In the genomic region with DNA sequence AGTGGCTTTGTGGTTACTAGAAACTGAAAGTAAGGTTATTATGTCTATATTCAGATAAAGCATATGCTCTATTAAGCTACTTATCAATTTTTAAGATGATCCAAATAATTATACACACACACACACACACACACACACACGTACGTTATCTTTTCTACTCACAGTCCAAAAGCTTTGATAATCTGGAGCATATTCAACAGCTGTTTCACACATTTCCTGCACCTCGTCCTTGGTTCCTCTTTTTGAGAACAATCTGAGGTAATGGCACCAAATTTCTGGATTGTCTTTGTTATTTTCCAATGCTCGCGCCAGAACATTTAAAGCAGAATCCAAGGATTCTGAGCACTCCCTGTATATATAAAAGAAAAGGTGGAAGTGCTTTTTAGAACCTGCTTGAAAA, we compare ENCODE assay signal across 9 cellular contexts. TPM values are rescaled to one million over a fixed set of nuclear protein-coding genes. Genes with fewer than 3 reads are reported as not detected.
DNase-seq lines count a peak whose midpoint lies in the region; ATAC-seq, FAIRE-seq and TF ChIP-seq lines count a peak whose summit lies in the region.
"Had no signal": no experiment of that assay in that cellular context is flagged by ENCODE, and none has a peak within 500 bp of the region (broad histone marks: within the 10 kb centered on the region; RNA-seq: fewer than 3 reads in every experiment).

No MANE protein-coding gene starts in this region.

- TF ChIP-seq POLR2A in GM12878 (IDR thresholded peaks at IDR 0.05; ENCODE audit: low read depth, low read length) (no peak), prostate gland (IDR thresholded peaks at IDR 0.05) (no peak)

- H3K9me3 ChIP-seq in CD4-positive, alpha-beta T cell (ENCODE audit: control insufficient read depth, low read length), result no peaks in the 10 kb centered on the region
- no peaks in the 10 kb centered on the region for H3K9me3 ChIP-seq in GM12878 (replicated peaks; ENCODE audit: control insufficient read depth, insufficient read depth, low read length)
- no peaks in the 10 kb centered on the region for H3K9me3 ChIP-seq in prostate gland

- H3K4me2 ChIP-seq in GM12878 (ENCODE audit: control insufficient read depth, insufficient read depth), result no peak overlapping the region

- CTCF ChIA-PET in CD4-positive, alpha-beta T cell (lab: Charles Lee), result interaction anchor here (1.1 kb wide), 1 partner anchor 44 kb away, joined by 3 read pairs; no protein-coding TSS in a partner anchor
- CTCF ChIA-PET in GM12878 (lab: Yijun Ruan, JAX), result interaction anchor here (1.0 to 4.3 kb wide), 4 partner anchors 10 to 266 kb away, joined by 3 to 44 read pairs (median 8); no protein-coding TSS in a partner anchor

- 39% methylated on average over 5 of the region's 5 CpGs for WGBS in GM12878 (ENCODE audit: insufficient coverage, insufficient replicate concordance, low lambda C conversion rate, missing lambda C conversion rate)
- WGBS in prostate gland, result 62% methylated on average over 5 of the region's 5 CpGs

- H3K9ac ChIP-seq in GM12878 (ENCODE audit: control insufficient read depth, insufficient read depth, low read length), result no peak overlapping the region

- intact Hi-C loops in CD4-positive, alpha-beta T cell (cut with DNase I, micrococcal nuclease), result no loop called here
- intact Hi-C loops in GM12878 (cut with micrococcal nuclease; ENCODE audit: unreplicated experiment) (no loop called here), head of caudate nucleus (cut with DNase I) (no loop called here), prostate gland (cut with DNase I) (no loop called here)

- H3K4me3 ChIP-seq in GM12878, result no peak overlapping the region
- H3K4me3 ChIP-seq in prostate gland, result no peak overlapping the region

- no peaks in the 10 kb centered on the region for H3K4me1 ChIP-seq in GM12878 (ENCODE audit: control insufficient read depth, insufficient read depth, low read length)
- H3K4me1 ChIP-seq in prostate gland (replicated peaks), result no peaks in the 10 kb centered on the region

- no peak for TF ChIP-seq RAD21 in GM12878 (IDR thresholded peaks at IDR 0.05; ENCODE audit: insufficient read depth, low read depth, low read length)

- BruUV-seq in GM12878 (replicated peaks; lab: Mats Ljungman, UMichigan), result no TSS peak

- no peak for TF ChIP-seq CTCF in CD4-positive, alpha-beta T cell (IDR thresholded peaks at IDR 0.05)
- no peak for TF ChIP-seq CTCF in GM12878 (IDR thresholded peaks at IDR 0.05 in 2 of 3, conservative IDR thresholded peaks at IDR 0.05 in 1 of 3; ENCODE audit: control insufficient read depth in 2 of 3, extremely low read depth in 1 of 3, insufficient read depth in 1 of 3, low read depth in 3 of 3, low read length in 3 of 3)
- no peak for TF ChIP-seq CTCF in prostate gland (IDR thresholded peaks at IDR 0.05)

- peaks cover 97% of the 10 kb centered on the region for H3K36me3 Mint-ChIP-seq in CD4-positive, alpha-beta T cell (ENCODE audit: low read depth)

- H3K27ac Mint-ChIP-seq in CD4-positive, alpha-beta T cell, result peak overlapping the region; percentile 34

- RAD21 ChIA-PET in GM12878 (lab: Charles Lee; ENCODE audit: unreplicated experiment), result interaction anchor here (0.9 to 3.5 kb wide), 4 partner anchors 10 to 121 kb away, joined by 3 to 26 read pairs (median 6); a partner anchor contains a TSS

- H3K4me3 Mint-ChIP-seq in CD4-positive, alpha-beta T cell, result no peak overlapping the region

- no peak for TF ChIP-seq EP300 in GM12878 (IDR thresholded peaks at IDR 0.05; ENCODE audit: borderline replicate concordance in 1 of 2, control insufficient read depth in 1 of 2, low read depth in 2 of 2, low read length in 2 of 2)

- H3K4me1 Mint-ChIP-seq in CD4-positive, alpha-beta T cell (ENCODE audit: low read depth), result peaks cover 28% of the 10 kb centered on the region

- no peak overlapping the region for H2AFZ ChIP-seq in GM12878 (ENCODE audit: control insufficient read depth, low read depth, low read length)

- H3K36me3 ChIP-seq in GM12878 (ENCODE audit: control insufficient read depth in 2 of 2, insufficient read depth in 2 of 2, low read length in 1 of 2), result peaks cover 3 to 49% of the 10 kb centered on the region in 2 experiments
- peaks cover 0 to 4% of the 10 kb centered on the region in 2 donors for H3K36me3 ChIP-seq in prostate gland

- in situ Hi-C loops in GM12878 (cut with MboI), result no loop called here

- no peaks in the 10 kb centered on the region for H4K20me1 ChIP-seq in GM12878 (ENCODE audit: control insufficient read depth, insufficient read depth)

- SMC1A ChIA-PET in GM12878 (lab: Charles Lee; ENCODE audit: uncharacterized antibody, unreplicated experiment), result interaction anchor here (1.0 to 2.4 kb wide), 7 partner anchors 9 to 122 kb away, joined by 3 to 20 read pairs (median 4); no protein-coding TSS in a partner anchor

- FAIRE-seq in GM12878 (lab: Jason Lieb, UNC), result peak; percentile 89

- POLR2A ChIA-PET in CD4-positive, alpha-beta T cell (lab: Charles Lee), result interaction anchor here (3.0 kb wide), 1 partner anchor 38 kb away, joined by 16 read pairs; a partner anchor contains a TSS
- POLR2A ChIA-PET in GM12878 (lab: Charles Lee), result interaction anchor here (0.8 kb wide), 1 partner anchor 19 kb away, joined by 3 read pairs; no protein-coding TSS in a partner anchor

- no peak for ATAC-seq in CD4-positive, alpha-beta T cell (ENCODE audit: poor library complexity)
- ATAC-seq in GM19023 (IDR thresholded peaks at IDR 0.05; ENCODE audit: unreplicated experiment), result peak; percentile 64
- ATAC-seq in HG03469 (IDR thresholded peaks at IDR 0.05; ENCODE audit: unreplicated experiment), result peak; percentile 66
- ATAC-seq in GM12878, result peak; percentile 84

- H3K27ac ChIP-seq in CD4-positive, alpha-beta T cell (ENCODE audit: low read depth, low read length), result no peak overlapping the region
- H3K27ac ChIP-seq in GM12878 (ENCODE audit: control insufficient read depth, insufficient read depth) (no peak overlapping the region), prostate gland (no peak overlapping the region)

- no peaks in the 10 kb centered on the region for H3K79me2 ChIP-seq in GM12878 (ENCODE audit: control insufficient read depth, insufficient read depth, low read length)

- no peaks in the 10 kb centered on the region for H3K27me3 ChIP-seq in CD4-positive, alpha-beta T cell (ENCODE audit: control insufficient read depth, insufficient read depth, low read length)
- no peaks in the 10 kb centered on the region for H3K27me3 ChIP-seq in GM12878 (replicated peaks in 1 of 2; ENCODE audit: control insufficient read depth in 2 of 2, insufficient read depth in 2 of 2, low read length in 1 of 2)
- H3K27me3 ChIP-seq in prostate gland (replicated peaks; ENCODE audit: insufficient read depth), result no peaks in the 10 kb centered on the region

- H3K9me3 Mint-ChIP-seq in CD4-positive, alpha-beta T cell, result no peaks in the 10 kb centered on the region

- no peaks in the 10 kb centered on the region for H3K27me3 Mint-ChIP-seq in CD4-positive, alpha-beta T cell

- no peak for DNase-seq in CD4-positive, alpha-beta T cell
- DNase-seq in GM12878 (ENCODE audit: low read depth, low spot score), result no peak
- DNase-seq in H4 (ENCODE audit: low spot score), result no peak
- DNase-seq in head of caudate nucleus, result no peak
- DNase-seq in prostate gland (ENCODE audit: low spot score), result no peak
- DNase-seq in effector CD4-positive, alpha-beta T cell, result no peak
- DNase-seq: NCI-H524 had no signal

RNA-seq across cellular contexts. Expression of a gene that starts 37.5 kb away (rescaled TPM):
- 100 to 1,000 TPM; 131 to 135 TPM for total RNA-seq in CD4-positive, alpha-beta T cell
- 316 TPM in 2 replicates for total RNA-seq in GM12878 (2013; cell fraction: nucleolus; rRNA removed)
- total RNA-seq in GM12878 (2014; rRNA removed), result 27.1 and 29.7 TPM in 2 replicates
- 23.5 and 28.6 TPM in 2 replicates for total RNA-seq in GM12878 (2014; rRNA removed; fragmentation: Illumina TruSeq; extraction: Trizol)
- 35.1 and 40.1 TPM in 2 replicates for total RNA-seq in GM12878 (2021)
- polyA plus RNA-seq in GM12878 (2011; ENCODE audit: low read depth), result 17.8 TPM
- polyA plus RNA-seq in GM12878 (2011; rRNA removed), result 88.7 and 146 TPM in 2 replicates
- 24.7 and 27.1 TPM in 2 replicates for polyA plus RNA-seq in GM12878 (2011; cell fraction: cytosol; rRNA removed)
- polyA plus RNA-seq in GM12878 (2011; cell fraction: nucleus; rRNA removed), result 189 and 236 TPM in 2 replicates
- 25.4 and 33.2 TPM in 2 replicates for polyA plus RNA-seq in GM12878 (2012)
- 67.8 and 76.1 TPM in 2 replicates for polyA plus RNA-seq in GM12878 (2014; fragmentation: Illumina TruSeq; extraction: Trizol)
- 10 to 100 TPM; 11.2 to 14.6 TPM for polyA plus RNA-seq in GM12878 (2014; fragmentation: Nextera tagmentation; extraction: Ambion mirVana)
- polyA plus RNA-seq in GM12878 (2014; rRNA removed), result 38.3 and 40.9 TPM in 2 replicates
- polyA plus RNA-seq in GM12878 (2016; fragmentation: Nextera tagmentation; extraction: Ambion mirVana), result 10 to 100 TPM; 23.5 to 24.8 TPM
- 39.5 and 41.9 TPM in 2 replicates for polyA minus RNA-seq in GM12878 (2011; rRNA and poly(A)+ RNA removed)
- polyA minus RNA-seq in GM12878 (2011; cell fraction: cytosol; rRNA and poly(A)+ RNA removed), result 13.4 and 16.2 TPM in 2 replicates
- polyA minus RNA-seq in GM12878 (2011; cell fraction: nucleus; rRNA and poly(A)+ RNA removed), result 69.5 and 115 TPM in 2 replicates
- total RNA-seq in H4 (2014; rRNA removed; shearing (Covaris generic)), result 4.4 and 5.5 TPM in 2 replicates
- total RNA-seq in prostate gland, result 10 to 100 TPM; 20.8 to 45.2 TPM

RNA-seq across cellular contexts. Expression of a gene that starts 38.0 kb away (rescaled TPM):
- 10 to 100 TPM; 12.1 to 12.6 TPM for total RNA-seq in CD4-positive, alpha-beta T cell
- 19.8 and 21.9 TPM in 2 replicates for total RNA-seq in GM12878 (2013; cell fraction: nucleolus; rRNA removed)
- 5.1 and 6.6 TPM in 2 replicates for total RNA-seq in GM12878 (2014; rRNA removed)
- 6.9 and 7.9 TPM in 2 replicates for total RNA-seq in GM12878 (2014; rRNA removed; fragmentation: Illumina TruSeq; extraction: Trizol)
- 4.6 and 5.1 TPM in 2 replicates for total RNA-seq in GM12878 (2021)
- 1.1 TPM for polyA plus RNA-seq in GM12878 (2011; ENCODE audit: low read depth)
- polyA plus RNA-seq in GM12878 (2011; rRNA removed), result 4.8 and 9.8 TPM in 2 replicates
- 1.2 and 1.4 TPM in 2 replicates for polyA plus RNA-seq in GM12878 (2011; cell fraction: cytosol; rRNA removed)
- polyA plus RNA-seq in GM12878 (2011; cell fraction: nucleus; rRNA removed), result 2.3 and 3.2 TPM in 2 replicates
- 3.7 and 4.7 TPM in 2 replicates for polyA plus RNA-seq in GM12878 (2012)
- polyA plus RNA-seq in GM12878 (2014; fragmentation: Illumina TruSeq; extraction: Trizol), result 6.7 and 10.6 TPM in 2 replicates
- 10 to 100 TPM; 13.4 to 18.0 TPM for polyA plus RNA-seq in GM12878 (2014; fragmentation: Nextera tagmentation; extraction: Ambion mirVana)
- polyA plus RNA-seq in GM12878 (2014; rRNA removed), result 3.9 and 4.1 TPM in 2 replicates
- polyA plus RNA-seq in GM12878 (2016; fragmentation: Nextera tagmentation; extraction: Ambion mirVana), result 10 to 100 TPM; 11.5 to 11.8 TPM
- 2.7 and 3.9 TPM in 2 replicates for polyA minus RNA-seq in GM12878 (2011; rRNA and poly(A)+ RNA removed)
- 1.5 and 2.2 TPM in 2 replicates for polyA minus RNA-seq in GM12878 (2011; cell fraction: cytosol; rRNA and poly(A)+ RNA removed)
- polyA minus RNA-seq in GM12878 (2011; cell fraction: nucleus; rRNA and poly(A)+ RNA removed), result 6.2 and 6.5 TPM in 2 replicates
- total RNA-seq in H4 (2014; rRNA removed; shearing (Covaris generic)), result 3.1 and 5.6 TPM in 2 replicates
- 1 to 10 TPM; 2.4 to 4.8 TPM for total RNA-seq in prostate gland

RNA-seq across cellular contexts. Expression of a gene that starts 59.8 kb away (rescaled TPM):
- 10 to 100 TPM in 1 of 2 experiments, 1 to 10 TPM in 1; 8.9 to 11.6 TPM for total RNA-seq in CD4-positive, alpha-beta T cell
- 33.5 and 40.3 TPM in 2 replicates for total RNA-seq in GM12878 (2013; cell fraction: nucleolus; rRNA removed)
- 36.7 and 51.0 TPM in 2 replicates for total RNA-seq in GM12878 (2014; rRNA removed)
- total RNA-seq in GM12878 (2014; rRNA removed; fragmentation: Illumina TruSeq; extraction: Trizol), result 38.4 and 41.4 TPM in 2 replicates
- 44.8 and 49.1 TPM in 2 replicates for total RNA-seq in GM12878 (2021)
- 17.6 TPM for polyA plus RNA-seq in GM12878 (2011; ENCODE audit: low read depth)
- 40.3 and 51.2 TPM in 2 replicates for polyA plus RNA-seq in GM12878 (2011; rRNA removed)
- polyA plus RNA-seq in GM12878 (2011; cell fraction: cytosol; rRNA removed), result 20.4 and 22.1 TPM in 2 replicates
- polyA plus RNA-seq in GM12878 (2011; cell fraction: nucleus; rRNA removed), result 12.5 and 16.4 TPM in 2 replicates
- polyA plus RNA-seq in GM12878 (2012), result 16.5 and 21.0 TPM in 2 replicates
- polyA plus RNA-seq in GM12878 (2014; fragmentation: Illumina TruSeq; extraction: Trizol), result 26.4 and 26.7 TPM in 2 replicates
- 10 to 100 TPM; 32.2 to 54.9 TPM for polyA plus RNA-seq in GM12878 (2014; fragmentation: Nextera tagmentation; extraction: Ambion mirVana)
- 37.6 and 41.3 TPM in 2 replicates for polyA plus RNA-seq in GM12878 (2014; rRNA removed)
- polyA plus RNA-seq in GM12878 (2016; fragmentation: Nextera tagmentation; extraction: Ambion mirVana), result 10 to 100 TPM; 45.7 to 51.6 TPM
- polyA minus RNA-seq in GM12878 (2011; rRNA and poly(A)+ RNA removed), result 57.9 and 62.6 TPM in 2 replicates
- 22.2 TPM in 2 replicates for polyA minus RNA-seq in GM12878 (2011; cell fraction: cytosol; rRNA and poly(A)+ RNA removed)
- polyA minus RNA-seq in GM12878 (2011; cell fraction: nucleus; rRNA and poly(A)+ RNA removed), result 8.2 and 15.1 TPM in 2 replicates
- total RNA-seq in H4 (2014; rRNA removed; shearing (Covaris generic)), result 27.0 and 47.1 TPM in 2 replicates
- total RNA-seq in prostate gland, result 10 to 100 TPM; 21.1 to 39.0 TPM
